13 cellular contexts compared by ENCODE assay signal in the genomic region with DNA sequence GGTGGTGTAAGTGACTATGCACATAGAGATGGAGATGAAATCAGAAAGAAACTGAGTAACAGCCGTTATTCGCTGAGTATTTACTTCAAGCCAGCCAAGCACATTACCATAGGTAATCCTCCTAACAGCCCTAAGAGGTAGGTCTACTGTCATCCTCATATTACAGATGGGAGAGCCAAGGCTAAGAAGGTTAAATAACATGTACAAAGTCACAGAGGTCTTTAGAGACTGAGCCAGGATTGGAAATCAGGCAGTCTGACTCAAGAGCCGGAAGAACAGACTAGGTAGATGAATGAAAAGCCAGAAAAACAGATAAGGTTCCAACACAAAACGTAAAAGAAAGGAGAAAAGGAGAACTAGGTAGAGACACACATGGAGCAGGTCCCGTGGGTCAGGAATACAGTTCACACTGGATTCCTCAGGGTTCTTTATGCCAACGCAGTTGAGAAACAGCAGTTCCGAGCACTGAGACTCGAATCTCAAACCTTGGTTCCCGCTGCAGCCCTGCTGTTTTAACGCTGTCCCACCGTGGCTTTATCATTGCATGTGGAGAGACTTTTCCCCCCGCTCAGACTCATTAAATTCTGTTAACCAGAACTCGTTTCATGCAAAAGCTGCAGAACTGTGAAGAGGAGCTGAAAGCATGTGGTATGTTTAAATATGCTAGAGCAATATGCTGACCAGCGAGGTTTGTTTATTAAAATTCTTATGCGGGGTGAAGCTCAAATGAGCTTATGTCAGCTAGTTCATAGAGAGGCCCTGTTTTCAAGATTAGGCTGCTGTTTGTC.
DNase-seq lines count a peak whose midpoint lies in the region; ATAC-seq and TF ChIP-seq lines count a peak whose summit lies in the region.
"Had no signal": no experiment of that assay in that cellular context is flagged by ENCODE, and none has a peak within 500 bp of the region (broad histone marks: within the 10 kb centered on the region; RNA-seq: fewer than 3 reads in every experiment).

No MANE protein-coding gene starts in this region.

- H3K4me1 ChIP-seq in CD8-positive, alpha-beta T cell (ENCODE audit: insufficient read depth, low read length), result peaks cover 7% of the 10 kb centered on the region
- H3K4me1 ChIP-seq: suprapubic skin had no signal

- no peak overlapping the region for H3K4me3 ChIP-seq in CD8-positive, alpha-beta T cell (ENCODE audit: low read depth, low read length)
- H3K4me3 ChIP-seq: suprapubic skin had no signal

- TF ChIP-seq CTCF in CD8-positive, alpha-beta T cell (IDR thresholded peaks at IDR 0.05), result no peak

- no peaks in the 10 kb centered on the region for H3K9me3 Mint-ChIP-seq in CD8-positive, alpha-beta T cell
- no peaks in the 10 kb centered on the region for H3K9me3 Mint-ChIP-seq in activated T-helper 1 cell treated with anti-CD3 and anti-CD28 coated beads, Interleukin-12 subunit alpha, Interleukin-12 subunit beta, Interleukin-2, Interleukin-4 antibody, amounts not matched to agents 30 ng/mL and 10 ng/mL and 1 ng/mL, durations not matched to agents 14 hours and 24 hours and 36 hours
- H3K9me3 Mint-ChIP-seq in naive B cell, result peaks cover 0 to 2% (median 0%) of the 10 kb centered on the region in 7 donors

- H3K27ac Mint-ChIP-seq in CD8-positive, alpha-beta T cell, result peak overlapping the region; percentile 58
- H3K27ac Mint-ChIP-seq in activated T-helper 1 cell treated with anti-CD3 and anti-CD28 coated beads, Interleukin-12 subunit alpha, Interleukin-12 subunit beta, Interleukin-2, Interleukin-4 antibody, amounts not matched to agents 30 ng/mL and 10 ng/mL and 1 ng/mL, durations not matched to agents 14 hours and 24 hours and 36 hours, result peak overlapping the region; percentile 37
- H3K27ac Mint-ChIP-seq in naive B cell, result peak overlapping the region in 4 of 6 donors; percentile 96 to 99 (median 97)

- H3K27me3 ChIP-seq in CD8-positive, alpha-beta T cell (ENCODE audit: insufficient read depth, low read length), result no peaks in the 10 kb centered on the region
- H3K27me3 ChIP-seq: suprapubic skin had no signal

- H3K27me3 Mint-ChIP-seq in CD8-positive, alpha-beta T cell (ENCODE audit: low read depth), result no peaks in the 10 kb centered on the region
- H3K27me3 Mint-ChIP-seq in activated T-helper 1 cell treated with anti-CD3 and anti-CD28 coated beads, Interleukin-12 subunit alpha, Interleukin-12 subunit beta, Interleukin-2, Interleukin-4 antibody, amounts not matched to agents 30 ng/mL and 10 ng/mL and 1 ng/mL, durations not matched to agents 14 hours and 24 hours and 36 hours (ENCODE audit: insufficient read depth), result peaks cover 35% of the 10 kb centered on the region
- H3K27me3 Mint-ChIP-seq in naive B cell, result no peaks in the 10 kb centered on the region

- no peaks in the 10 kb centered on the region for H3K9me3 ChIP-seq in CD8-positive, alpha-beta T cell (ENCODE audit: low read length)
- H3K9me3 ChIP-seq: suprapubic skin had no signal

- H3K36me3 Mint-ChIP-seq in CD8-positive, alpha-beta T cell, result no peaks in the 10 kb centered on the region
- peaks cover 5% of the 10 kb centered on the region for H3K36me3 Mint-ChIP-seq in activated T-helper 1 cell treated with anti-CD3 and anti-CD28 coated beads, Interleukin-12 subunit alpha, Interleukin-12 subunit beta, Interleukin-2, Interleukin-4 antibody, amounts not matched to agents 30 ng/mL and 10 ng/mL and 1 ng/mL, durations not matched to agents 14 hours and 24 hours and 36 hours (ENCODE audit: low read depth)
- peaks cover 0 to 4% of the 10 kb centered on the region in 2 donors for H3K36me3 Mint-ChIP-seq in naive B cell

- POLR2A ChIA-PET in CD8-positive, alpha-beta T cell (lab: Charles Lee), result interaction anchor here (0.9 to 1.7 kb wide), 3 partner anchors 9 to 19 kb away, joined by 3 to 5 read pairs (median 3); no protein-coding TSS in a partner anchor
- POLR2A ChIA-PET in HEK293T (lab: Yijun Ruan, JAX), result interaction anchor here (1.0 kb wide), 1 partner anchor 17 kb away, joined by 3 read pairs; no protein-coding TSS in a partner anchor

- DNase-seq in CD8-positive, alpha-beta T cell, result no peak
- peak; percentile 15 for DNase-seq in HEK293T (ENCODE audit: extremely low spot score)
- DNase-seq in activated T-helper 1 cell treated with anti-CD3 and anti-CD28 coated beads, Interleukin-12 subunit alpha, Interleukin-12 subunit beta, Interleukin-2, Interleukin-4 antibody, amounts not matched to agents 30 ng/mL and 10 ng/mL and 1 ng/mL, durations not matched to agents 14 hours and 24 hours and 36 hours (ENCODE audit: low spot score), result no peak
- no peak for DNase-seq in naive B cell
- no peak for DNase-seq in superior temporal gyrus (ENCODE audit: extremely low spot score)
- no peak for DNase-seq in NCI-H1694 treated with DMSO at 0.1 percent for 48 hours (lab: John Stamatoyannopoulos, UW)
- no peak for DNase-seq in NCI-H510A (lab: John Stamatoyannopoulos, UW)
- DNase-seq: activated CD8-positive, alpha-beta memory T cell treated with anti-CD3 and anti-CD28 coated beads, Interleukin-2, amount 50 U/mL, for 48 hours; COR-L47; effector CD4-positive, alpha-beta T cell had no signal

- H3K27ac ChIP-seq in CD8-positive, alpha-beta T cell (ENCODE audit: low read depth, low read length), result no peak overlapping the region
- H3K27ac ChIP-seq: KMS-11, suprapubic skin had no signal

- intact Hi-C loops in CD8-positive, alpha-beta T cell (cut with DNase I, micrococcal nuclease), result loop anchor here in 1 of 2 experiments (10.0 kb wide), 1 partner anchor 441 kb away; no protein-coding TSS in a partner anchor
- intact Hi-C loops in activated T-helper 1 cell treated with anti-CD3 and anti-CD28 coated beads, Interleukin-12 subunit alpha, Interleukin-12 subunit beta, Interleukin-2, Interleukin-4 antibody, amounts not matched to agents 30 ng/mL and 10 ng/mL and 1 ng/mL, durations not matched to agents 14 hours and 24 hours and 36 hours (cut with micrococcal nuclease), result no loop called here

- no peaks in the 10 kb centered on the region for H3K36me3 ChIP-seq in CD8-positive, alpha-beta T cell (ENCODE audit: insufficient read depth, low read length)
- H3K36me3 ChIP-seq: suprapubic skin had no signal

- no peak for ATAC-seq in CD8-positive, alpha-beta T cell
- no peak for ATAC-seq in naive B cell (ENCODE audit: low read depth in 2 of 2)
- ATAC-seq: Panc1 had no signal

- H3K4me1 Mint-ChIP-seq in CD8-positive, alpha-beta T cell (ENCODE audit: low read depth), result peaks cover 21% of the 10 kb centered on the region
- H3K4me1 Mint-ChIP-seq in activated T-helper 1 cell treated with anti-CD3 and anti-CD28 coated beads, Interleukin-12 subunit alpha, Interleukin-12 subunit beta, Interleukin-2, Interleukin-4 antibody, amounts not matched to agents 30 ng/mL and 10 ng/mL and 1 ng/mL, durations not matched to agents 14 hours and 24 hours and 36 hours (ENCODE audit: low read depth), result peaks cover 64% of the 10 kb centered on the region
- H3K4me1 Mint-ChIP-seq in naive B cell, result peaks cover 15 to 59% (median 40%) of the 10 kb centered on the region in 3 donors

- no peak overlapping the region for H3K4me3 Mint-ChIP-seq in CD8-positive, alpha-beta T cell
- H3K4me3 Mint-ChIP-seq in activated T-helper 1 cell treated with anti-CD3 and anti-CD28 coated beads, Interleukin-12 subunit alpha, Interleukin-12 subunit beta, Interleukin-2, Interleukin-4 antibody, amounts not matched to agents 30 ng/mL and 10 ng/mL and 1 ng/mL, durations not matched to agents 14 hours and 24 hours and 36 hours, result no peak overlapping the region
- peak overlapping the region; percentile 29 to 86 (median 74) for H3K4me3 Mint-ChIP-seq in naive B cell

- CTCF ChIA-PET in CD8-positive, alpha-beta T cell (lab: Charles Lee), result interaction anchor here (1.0 kb wide), 1 partner anchor 445 kb away, joined by 3 read pairs; no protein-coding TSS in a partner anchor
- CTCF ChIA-PET in HEK293T (lab: Yijun Ruan, JAX), result interaction anchor here (0.5 to 1.6 kb wide), 2 partner anchors 32 to 735 kb away, joined by 3 to 9 read pairs; no protein-coding TSS in a partner anchor

TF ChIP-seq in HEK293T, 16 proteins besides CTCF, POLR2A, EP300 and RAD21:
- TF ChIP-seq NFRKB (IDR thresholded peaks at IDR 0.05) (no peak), TARDBP (IDR thresholded peaks at IDR 0.05) (no peak)

Comparison
In these comparisons a context has a peak if more than half of its experiments do, and no peak if none do; other contexts are left out.
1. H3K27ac Mint-ChIP-seq: peak in every context shown above with its lines; median percentile 97 in naive B cell; 58 in CD8-positive, alpha-beta T cell; 37 in activated T-helper 1 cell treated with anti-CD3 and anti-CD28 coated beads, Interleukin-12 subunit alpha, Interleukin-12 subunit beta, Interleukin-2, Interleukin-4 antibody, amounts not matched to agents 30 ng/mL and 10 ng/mL and 1 ng/mL, durations not matched to agents 14 hours and 24 hours and 36 hours.
2. H3K4me3 Mint-ChIP-seq: peak in naive B cell (8 of 8); none in CD8-positive, alpha-beta T cell (single experiment) and activated T-helper 1 cell treated with anti-CD3 and anti-CD28 coated beads, Interleukin-12 subunit alpha, Interleukin-12 subunit beta, Interleukin-2, Interleukin-4 antibody, amounts not matched to agents 30 ng/mL and 10 ng/mL and 1 ng/mL, durations not matched to agents 14 hours and 24 hours and 36 hours (single experiment).